8 cellular contexts compared by ENCODE assay signal in the genomic region with DNA sequence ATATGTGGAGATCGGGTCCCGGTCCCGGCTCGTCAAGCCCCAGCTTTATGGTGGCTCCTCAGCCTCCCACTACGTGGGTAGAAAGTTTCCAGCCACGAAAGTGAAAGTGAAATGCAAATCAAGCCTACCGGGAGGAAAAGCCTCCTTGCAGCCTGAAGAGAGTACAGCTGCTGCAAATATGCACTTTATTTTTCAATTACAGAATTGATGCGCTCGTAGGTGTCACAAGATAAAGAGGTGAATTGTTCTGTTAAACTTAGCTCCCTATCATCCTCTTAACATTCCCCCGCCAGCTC. TPM values are rescaled to one million over a fixed set of nuclear protein-coding genes. Genes with fewer than 3 reads are reported as not detected.
DNase-seq lines count a peak whose midpoint lies in the region; TF ChIP-seq lines count a peak whose summit lies in the region.

No MANE protein-coding gene starts in this region.

- DNase-seq in SJSA1 (ENCODE audit: low read depth in 1 of 2, low spot score in 2 of 2) (no peak), fibroblast of mammary gland (ENCODE audit: low read depth) (no peak), retinal pigment epithelial cell (ENCODE audit: low read depth) (no peak), NCI-H446 treated with DMSO at 0.1 percent for 48 hours (lab: John Stamatoyannopoulos, UW) (no peak), RPMI8226 (no peak), HK-2 (ENCODE audit: unreplicated experiment) (no peak)
- no peak for DNase-seq in stimulated activated CD4-positive, alpha-beta T cell treated with anti-CD3 and anti-CD28 coated beads, Interleukin-4, amount 100 ng/mL, for 24 hours

- H3K27ac ChIP-seq in SJSA1 = peak overlapping the region; percentile 13

- H3K9me3 ChIP-seq in SJSA1 (replicated peaks) = no peaks in the 10 kb centered on the region

- peaks cover 45% of the 10 kb centered on the region for H3K36me3 ChIP-seq in SJSA1

- H3K27me3 ChIP-seq in SJSA1 (replicated peaks) = no peaks in the 10 kb centered on the region

- H3K4me1 ChIP-seq in SJSA1 (replicated peaks) = peaks cover 16% of the 10 kb centered on the region

- peak overlapping the region; percentile 47 for H3K4me3 ChIP-seq in GM12875 (ENCODE audit: low read depth, low read length)
- peak overlapping the region; percentile 82 for H3K4me3 ChIP-seq in SJSA1
- H3K4me3 ChIP-seq in fibroblast of mammary gland (ENCODE audit: control insufficient read depth, low read depth, low read length) = peak overlapping the region; percentile 95
- peak overlapping the region; percentile 88 for H3K4me3 ChIP-seq in retinal pigment epithelial cell (ENCODE audit: low read length)

- no peak for TF ChIP-seq CTCF in GM12875 (IDR thresholded peaks at IDR 0.05; ENCODE audit: borderline replicate concordance, insufficient read depth, low read depth, low read length)
- TF ChIP-seq CTCF in fibroblast of mammary gland (conservative IDR thresholded peaks at IDR 0.05; ENCODE audit: control insufficient read depth, insufficient read depth, low read depth, low read length) = no peak
- TF ChIP-seq CTCF in retinal pigment epithelial cell (conservative IDR thresholded peaks at IDR 0.05; ENCODE audit: low read depth, low read length) = no peak

RNA-seq across cellular contexts. Expression of gene PCNA, which starts 0.4 kb away (rescaled TPM):
- total RNA-seq in SJSA1 (2014; rRNA removed; shearing (Covaris generic)) = 391 and 409 TPM in 2 replicates

RNA-seq across cellular contexts. Expression of gene CDS2, which starts 6.7 kb away (rescaled TPM):
- 27.4 and 31.2 TPM in 2 replicates for total RNA-seq in SJSA1 (2014; rRNA removed; shearing (Covaris generic))

RNA-seq across cellular contexts. Expression of gene TMEM230, which starts 7.3 kb away (rescaled TPM):
- total RNA-seq in SJSA1 (2014; rRNA removed; shearing (Covaris generic)) = 95.2 and 139 TPM in 2 replicates
